Comparison of ENCODE assay signal across 33 cellular contexts in the genomic region with DNA sequence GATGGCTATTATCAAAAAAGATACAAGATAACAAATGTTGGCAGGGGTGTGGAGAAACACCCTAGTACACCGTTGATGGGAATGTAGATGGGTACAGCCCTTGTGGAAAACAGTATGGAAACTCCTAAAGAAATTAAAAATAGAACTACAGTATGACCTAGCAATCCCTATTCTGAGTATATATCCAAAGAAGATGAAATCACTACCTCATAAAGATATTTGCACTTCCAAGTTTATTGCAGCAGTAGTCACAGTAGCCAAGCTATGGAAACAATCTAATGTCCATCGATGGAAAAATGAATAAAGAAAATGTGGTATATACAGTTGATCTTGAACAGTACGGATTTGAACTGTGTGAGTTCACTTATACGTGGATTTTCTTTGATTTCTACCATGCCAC.
"Had no signal": no experiment of that assay in that cellular context is flagged by ENCODE, and none has a peak within 500 bp of the region (broad histone marks: within the 10 kb centered on the region; RNA-seq: fewer than 3 reads in every experiment).

No MANE protein-coding gene starts in this region.

- H3K9me3 ChIP-seq: SJCRH30 had no signal

- H3K36me3 ChIP-seq: SJCRH30 had no signal

- H3K27me3 Mint-ChIP-seq: activated CD4-positive, alpha-beta T cell treated with anti-CD3 and anti-CD28 coated beads, Interleukin-2, amount 10 ng/mL, durations not matched to agents 24 days and 14 days; activated CD8-positive, alpha-beta T cell treated with anti-CD3 and anti-CD28 coated beads for 36 hours; activated naive CD8-positive, alpha-beta T cell; activated naive CD8-positive, alpha-beta T cell treated with anti-CD3 and anti-CD28 coated beads, Interleukin-2, amount 50 U/mL, for 24 hours; brain had no signal

- H3K4me1 ChIP-seq: SJCRH30 had no signal

- H3K4me3 Mint-ChIP-seq: activated CD4-positive, alpha-beta T cell treated with anti-CD3 and anti-CD28 coated beads, Interleukin-2, amount 10 ng/mL, durations not matched to agents 24 days and 14 days; activated CD8-positive, alpha-beta T cell treated with anti-CD3 and anti-CD28 coated beads for 36 hours; activated naive CD4-positive, alpha-beta T cell treated with anti-CD3 and anti-CD28 coated beads for 36 hours; activated naive CD8-positive, alpha-beta T cell; activated naive CD8-positive, alpha-beta T cell treated with anti-CD3 and anti-CD28 coated beads, Interleukin-2, amount 50 U/mL, for 24 hours; activated T-cell treated with anti-CD3 and anti-CD28 coated beads, Interleukin-2, amount 50 U/mL, for 4 hours; activated T-helper 1 cell treated with anti-CD3 and anti-CD28 coated beads, Interleukin-12 subunit alpha, Interleukin-12 subunit beta, Interleukin-2, Interleukin-4 antibody, amounts not matched to agents 30 ng/mL and 10 ng/mL and 1 ng/mL, durations not matched to agents 14 hours and 24 hours and 36 hours; brain; T-helper 1 cell treated with Interleukin-12 subunit alpha and Interleukin-12 subunit beta and Interleukin-4 antibody, amounts not matched to agents 30 μg/mL and 1 μg/mL, for 36 hours; T-helper 2 cell treated with Interferon-gamma antibody and Interleukin-4, amounts not matched to agents 5 μg/mL and 100 μg/mL, for 36 hours had no signal

- ATAC-seq: activated CD8-positive, alpha-beta T cell treated with anti-CD3 and anti-CD28 coated beads for 36 hours; activated naive CD8-positive, alpha-beta T cell treated with anti-CD3 and anti-CD28 coated beads, Interleukin-2, amount 50 U/mL, for 24 hours; activated T-cell treated with anti-CD3 and anti-CD28 coated beads, Interleukin-2, amount 50 U/mL, for 4 hours; Panc1 had no signal

- FAIRE-seq: bronchial epithelial cell, TTC549 had no signal

- H3K9me3 Mint-ChIP-seq: activated CD4-positive, alpha-beta T cell treated with anti-CD3 and anti-CD28 coated beads, Interleukin-2, amount 10 ng/mL, durations not matched to agents 24 days and 14 days; activated T-helper 1 cell treated with anti-CD3 and anti-CD28 coated beads, Interleukin-12 subunit alpha, Interleukin-12 subunit beta, Interleukin-2, Interleukin-4 antibody, amounts not matched to agents 30 ng/mL and 10 ng/mL and 1 ng/mL, durations not matched to agents 14 hours and 24 hours and 36 hours had no signal

- H3K27ac Mint-ChIP-seq: activated CD4-positive, alpha-beta T cell treated with anti-CD3 and anti-CD28 coated beads, Interleukin-2, amount 10 ng/mL, durations not matched to agents 24 days and 14 days; activated CD8-positive, alpha-beta T cell treated with anti-CD3 and anti-CD28 coated beads for 36 hours; activated naive CD4-positive, alpha-beta T cell treated with anti-CD3 and anti-CD28 coated beads for 36 hours; activated naive CD8-positive, alpha-beta T cell; activated naive CD8-positive, alpha-beta T cell treated with anti-CD3 and anti-CD28 coated beads, Interleukin-2, amount 50 U/mL, for 24 hours; activated T-helper 1 cell treated with anti-CD3 and anti-CD28 coated beads, Interleukin-12 subunit alpha, Interleukin-12 subunit beta, Interleukin-2, Interleukin-4 antibody, amounts not matched to agents 30 ng/mL and 10 ng/mL and 1 ng/mL, durations not matched to agents 14 hours and 24 hours and 36 hours; brain; T-helper 1 cell treated with Interleukin-12 subunit alpha and Interleukin-12 subunit beta and Interleukin-4 antibody, amounts not matched to agents 30 μg/mL and 1 μg/mL, for 36 hours had no signal

- H3K9ac ChIP-seq: KMS-11 had no signal

- H3K4me3 ChIP-seq: SJCRH30, SK-N-MC had no signal

- H3K27ac ChIP-seq: KMS-11, SJCRH30, SK-N-MC had no signal

- H3K27me3 ChIP-seq: SJCRH30 had no signal

- DNase-seq: activated CD4-positive, alpha-beta T cell treated with anti-CD3 and anti-CD28 coated beads, Interleukin-2, amount 10 ng/mL, durations not matched to agents 24 days and 14 days; activated CD4-positive, alpha-beta T cell treated with anti-CD3 and anti-CD28 coated beads, Interleukin-2, amount 50 U/mL, for 4 hours; activated CD8-positive, alpha-beta memory T cell treated with anti-CD3 and anti-CD28 coated beads, Interleukin-2, amount 50 U/mL, for 4 hours; activated CD8-positive, alpha-beta T cell treated with anti-CD3 and anti-CD28 coated beads for 36 hours; activated gamma-delta T cell treated with Interleukin-2 at 50 U/mL for 16 hours; activated naive CD4-positive, alpha-beta T cell treated with anti-CD3 and anti-CD28 coated beads for 36 hours; activated naive CD8-positive, alpha-beta T cell treated with anti-CD3 and anti-CD28 coated beads, Interleukin-2, amount 50 U/mL, for 24 hours; activated T-cell treated with anti-CD3 and anti-CD28 coated beads for 4 hours; activated T-cell treated with anti-CD3 and anti-CD28 coated beads, Interleukin-2, amount 50 U/mL, for 4 hours; anterior cingulate cortex; caudate nucleus; cerebellar nuclear complex; NCI-H1105 treated with DMSO at 0.1 percent for 48 hours; NCI-H1436; NCI-H1694; NCI-H1930; NCI-H2081 treated with DMSO at 0.1 percent for 48 hours; NCI-H226; NCI-H446 treated with DMSO at 0.1 percent for 48 hours; NCI-H524; OCI-M1; SHP77; SJCRH30 had no signal
